15 cellular contexts compared by ENCODE assay signal in genomic region chr3:185711255-185711870, GRCh38.
DNase-seq lines count a peak whose midpoint lies in the region; ATAC-seq, FAIRE-seq and TF ChIP-seq lines count a peak whose summit lies in the region.
"Had no signal": no experiment of that assay in that cellular context is flagged by ENCODE, and none has a peak within 500 bp of the region (broad histone marks: within the 10 kb centered on the region; RNA-seq: fewer than 3 reads in every experiment).

No MANE protein-coding gene starts in this region.

- H3K4me3 ChIP-seq in IMR-90 (ENCODE audit: insufficient read depth, low read depth, low read length): no peak overlapping the region
- no peak overlapping the region for H3K4me3 ChIP-seq in H1 (ENCODE audit: extremely low read depth in 1 of 4, insufficient read depth in 2 of 4, low read depth in 3 of 4, low read length in 4 of 4)
- no peak overlapping the region for H3K4me3 ChIP-seq in mesodermal cell (ENCODE audit: extremely low read depth, insufficient read depth, low read length, poor library complexity, severe bottlenecking)
- H3K4me3 ChIP-seq: psoas muscle, vagina had no signal

- no peak for TF ChIP-seq RAD21 in IMR-90 (IDR thresholded peaks at IDR 0.05; ENCODE audit: low read length)
- no peak; a peak in 1 of 4 replicates for TF ChIP-seq RAD21 in H1 (IDR thresholded peaks at IDR 0.05 in 1 of 2, conservative IDR thresholded peaks at IDR 0.05 in 1 of 2; ENCODE audit: low read depth in 2 of 2, low read length in 2 of 2)

- no peak for TF ChIP-seq EP300 in H1 (IDR thresholded peaks at IDR 0.05; ENCODE audit: borderline replicate concordance in 1 of 2, low read depth in 2 of 2, low read length in 2 of 2)

- H4K8ac ChIP-seq in IMR-90 (ENCODE audit: low read depth in 2 of 2, low read length in 2 of 2) (peak overlapping the region in 1 of 2 experiments; percentile 3; a peak in 1 of 4 replicates), H1 (ENCODE audit: extremely low read depth, insufficient read depth, low read length) (no peak overlapping the region)

- no peak overlapping the region for H2BK12ac ChIP-seq in H1 (ENCODE audit: low read depth, low read length)

- H2AK9ac ChIP-seq in IMR-90 (replicated peaks; ENCODE audit: low read depth, low read length, poor library complexity): peak overlapping the region; percentile 22

- H3K27ac ChIP-seq in IMR-90 (ENCODE audit: insufficient read depth, low read length) (no peak overlapping the region), H1 (ENCODE audit: low read depth, low read length) (no peak overlapping the region), mesodermal cell (ENCODE audit: low read depth, low read length, severe bottlenecking) (peak overlapping the region; percentile 74)
- H3K27ac ChIP-seq: psoas muscle, vagina had no signal

- H4K91ac ChIP-seq in IMR-90 (ENCODE audit: insufficient read depth, low read depth, low read length) (no peak overlapping the region; the same call in 1 of the 2 replicates), H1 (replicated peaks; ENCODE audit: insufficient read length, low read length) (no peak overlapping the region)

- ATAC-seq in IMR-90 (ENCODE audit: low read depth) (peak; percentile 33), GM21737 (IDR thresholded peaks at IDR 0.05; ENCODE audit: unreplicated experiment) (no peak), GM18909 (IDR thresholded peaks at IDR 0.05; ENCODE audit: poor library complexity, unreplicated experiment) (no peak)
- ATAC-seq: activated T-cell treated with anti-CD3 and anti-CD28 coated beads, Interleukin-2, amount 50 U/mL, for 4 hours; left colon; psoas muscle had no signal

- H2BK120ac ChIP-seq in IMR-90 (ENCODE audit: low read depth, low read length) (no peak overlapping the region), H1 (replicated peaks; ENCODE audit: low read depth, low read length) (no peak overlapping the region)

- H2AK5ac ChIP-seq in IMR-90 (ENCODE audit: low read depth, low read length) (no peak overlapping the region), H1 (ENCODE audit: low read depth, low read length) (no peak overlapping the region)

- intact Hi-C loops in IMR-90 (cut with micrococcal nuclease): no loop called here

- H3K79me1 ChIP-seq in IMR-90 (ENCODE audit: low read depth in 1 of 2, low read length in 2 of 2) (peaks cover 22 to 79% of the 10 kb centered on the region in 2 experiments; a peak in 3 of 4 replicates), H1 (ENCODE audit: low read depth, low read length) (peaks cover 10% of the 10 kb centered on the region)

- no peak overlapping the region; the same call in 2 of the 3 replicates for H2BK15ac ChIP-seq in IMR-90 (ENCODE audit: low read depth, low read length)
- H2BK15ac ChIP-seq in H1 (ENCODE audit: low read length): no peak overlapping the region

- H3K36me3 ChIP-seq in IMR-90 (ENCODE audit: control insufficient read depth, insufficient read depth, low read length) (no peaks in the 10 kb centered on the region), H1 (ENCODE audit: control insufficient read depth in 2 of 4, insufficient read depth in 4 of 4, low read length in 3 of 4) (no peaks in the 10 kb centered on the region), mesodermal cell (ENCODE audit: control insufficient read depth, insufficient read depth, low read length) (peaks cover 20% of the 10 kb centered on the region)
- H3K36me3 ChIP-seq: vagina had no signal

- TF ChIP-seq POLR2A in IMR-90 (IDR thresholded peaks at IDR 0.05; ENCODE audit: low read depth, low read length) (no peak), H1 (IDR thresholded peaks at IDR 0.05; ENCODE audit: control extremely low read depth in 1 of 2, low read depth in 2 of 2, low read length in 2 of 2) (no peak)

- H3K27me3 ChIP-seq in IMR-90 (ENCODE audit: control insufficient read depth, insufficient read depth, low read length) (no peaks in the 10 kb centered on the region), H1 (replicated peaks in 1 of 4; ENCODE audit: control insufficient read depth in 3 of 4, extremely low read depth in 1 of 4, insufficient read depth in 3 of 4, low read length in 3 of 4) (no peaks in the 10 kb centered on the region)
- H3K27me3 ChIP-seq: vagina had no signal

- no peak overlapping the region for H3K56ac ChIP-seq in IMR-90 (ENCODE audit: extremely low read depth, insufficient read depth, low read length)
- H3K56ac ChIP-seq in H1 (replicated peaks; ENCODE audit: insufficient read length, low read depth, low read length): no peak overlapping the region

- in situ Hi-C loops in IMR-90 (cut with MboI; ENCODE audit: low sequenced_read_pairs): no loop called here

- WGBS in IMR-90 (ENCODE audit: extremely low coverage in 2 of 2, insufficient read length in 1 of 2), 2 experiments: 52% methylated on average over 5 of the region's 8 CpGs; no CpG with 5 or more reads in 1 of the 2 experiments
- WGBS in H1 (ENCODE audit: extremely low coverage in 1 of 2, insufficient coverage in 1 of 2, insufficient read length in 1 of 2, insufficient replicate concordance in 2 of 2, low coverage in 1 of 2, low lambda C conversion rate in 2 of 2, missing lambda C conversion rate in 1 of 2), 2 experiments: 64% methylated on average over 8 of the region's 8 CpGs; no CpG with 5 or more reads in 1 of the 2 experiments
- WGBS in mesodermal cell (ENCODE audit: insufficient coverage in 2 of 2), 2 experiments: 67 to 69% methylated on average over 5 to 7 of the region's 8 CpGs

- 0 out of 2 replicates have a peak overlapping the region, but pooled peaks have one; percentile 0 for H3K4me2 ChIP-seq in IMR-90 (ENCODE audit: low read depth, low read length)
- peak overlapping the region; percentile 9 to 12; a peak in 1 of 4 replicates for H3K4me2 ChIP-seq in H1 (ENCODE audit: insufficient read depth in 1 of 2, low read depth in 2 of 2, low read length in 2 of 2)

- no peaks in the 10 kb centered on the region; the same call in 1 of the 2 replicates for H3K23me2 ChIP-seq in H1 (ENCODE audit: low read depth, low read length)

- no peak overlapping the region for H3K9ac ChIP-seq in IMR-90 (ENCODE audit: low read depth, low read length)
- H3K9ac ChIP-seq in H1 (replicated peaks in 1 of 4; ENCODE audit: extremely low read depth in 1 of 4, low read depth in 3 of 4, low read length in 3 of 4): no peak overlapping the region

- H2AFZ ChIP-seq in IMR-90 (replicated peaks; ENCODE audit: low read length, poor library complexity): no peak overlapping the region
- H2AFZ ChIP-seq in H1 (ENCODE audit: low read length): no peak overlapping the region

- H3K14ac ChIP-seq in IMR-90 (replicated peaks; ENCODE audit: low read depth, low read length): no peak overlapping the region; the same call in 1 of the 2 replicates
- no peak overlapping the region for H3K14ac ChIP-seq in H1 (ENCODE audit: insufficient read length)

- peaks cover 9 to 95% of the 10 kb centered on the region in 2 experiments for H3K79me2 ChIP-seq in H1 (ENCODE audit: control insufficient read depth in 1 of 2, insufficient read depth in 2 of 2, low read length in 2 of 2)

- H2BK20ac ChIP-seq in IMR-90 (ENCODE audit: low read depth, low read length) (0 out of 2 replicates have a peak overlapping the region, but pooled peaks have one; percentile 1), H1 (ENCODE audit: low read length) (no peak overlapping the region)

- peaks cover 27% of the 10 kb centered on the region for H3K9me1 ChIP-seq in IMR-90 (ENCODE audit: insufficient read depth, low read length)

- peak; percentile 33 for DNase-seq in AG20443 (ENCODE audit: low spot score)
- peak; percentile 59 for DNase-seq in IMR-90
- peak in 1 of 2 experiments; percentile 50 for DNase-seq in H1 (ENCODE audit: low read depth in 1 of 2, low spot score in 2 of 2)
- DNase-seq in midbrain (lab: John Stamatoyannopoulos, UW): no peak
- DNase-seq in HT-29 (ENCODE audit: low spot score): no peak
- DNase-seq: activated CD4-positive, alpha-beta T cell treated with anti-CD3 and anti-CD28 coated beads, Interleukin-2, amount 50 U/mL, for 4 hours; activated T-cell treated with anti-CD3 and anti-CD28 coated beads, Interleukin-2, amount 50 U/mL, for 4 hours; Calu3; left colon; NCI-H1694; psoas muscle had no signal

- H3K4me1 ChIP-seq in IMR-90 (ENCODE audit: control insufficient read depth, insufficient read depth, low read length) (peaks cover 18% of the 10 kb centered on the region), H1 (replicated peaks in 1 of 4; ENCODE audit: control insufficient read depth in 3 of 4, insufficient read depth in 4 of 4, low read length in 3 of 4) (peaks cover 8 to 29% (median 22%) of the 10 kb centered on the region in 4 experiments), mesodermal cell (ENCODE audit: control insufficient read depth, insufficient read depth, low read length, poor library complexity, severe bottlenecking) (peaks cover 62% of the 10 kb centered on the region)
- H3K4me1 ChIP-seq: psoas muscle had no signal

- H3K9me3 ChIP-seq in IMR-90 (ENCODE audit: control insufficient read depth, insufficient read depth, low read length) (no peaks in the 10 kb centered on the region), H1 (ENCODE audit: insufficient read depth in 2 of 2, low read depth in 1 of 2, low read length in 1 of 2) (no peaks in the 10 kb centered on the region), mesodermal cell (ENCODE audit: control insufficient read depth, low read length) (no peaks in the 10 kb centered on the region)
- H3K9me3 ChIP-seq: psoas muscle, vagina had no signal

- CTCF ChIA-PET in IMR-90 (lab: Yijun Ruan, JAX) (interaction anchor here (0.7 to 2.5 kb wide), 3 partner anchors 18 to 848 kb away, joined by 3 to 7 read pairs (median 3); no protein-coding TSS in a partner anchor), H1 (lab: Charles Lee; ENCODE audit: partially characterized antibody) (interaction anchor here (0.9 to 4.3 kb wide), 8 partner anchors 9 to 112 kb away, joined by 4 to 18 read pairs (median 14); no protein-coding TSS in a partner anchor)

- no peak overlapping the region for H3K4ac ChIP-seq in IMR-90 (ENCODE audit: low read depth, low read length)
- H3K4ac ChIP-seq in H1 (replicated peaks; ENCODE audit: insufficient read length, low read depth, low read length): no peak overlapping the region

- H3K18ac ChIP-seq in IMR-90 (ENCODE audit: low read depth, low read length) (no peak overlapping the region), H1 (ENCODE audit: extremely low read depth, low read length) (no peak overlapping the region)

- no peak for TF ChIP-seq CTCF in IMR-90 (conservative IDR thresholded peaks at IDR 0.05; ENCODE audit: low read depth, low read length)
- no peak for TF ChIP-seq CTCF in H1 (IDR thresholded peaks at IDR 0.05; ENCODE audit: control extremely low read depth in 1 of 3, insufficient read depth in 1 of 3, low read depth in 1 of 3, low read length in 3 of 3)

- H3K23ac ChIP-seq in IMR-90 (ENCODE audit: low read depth, low read length): 0 out of 2 replicates have a peak overlapping the region, but pooled peaks have one; percentile 1
- H3K23ac ChIP-seq in H1 (ENCODE audit: insufficient read length): no peak overlapping the region

- H4K5ac ChIP-seq in IMR-90 (ENCODE audit: low read depth, low read length) (no peak overlapping the region), H1 (ENCODE audit: insufficient read length, low read depth, low read length) (no peak overlapping the region)

- POLR2A ChIA-PET in IMR-90 (lab: Charles Lee; ENCODE audit: unreplicated experiment): interaction anchor here (0.6 kb wide), 1 partner anchor 22 kb away, joined by 3 read pairs; no protein-coding TSS in a partner anchor
- POLR2A ChIA-PET in H1 (lab: Charles Lee; ENCODE audit: partially characterized antibody): interaction anchor here (0.9 to 3.0 kb wide), 4 partner anchors 9 to 156 kb away, joined by 3 to 10 read pairs (median 4); no protein-coding TSS in a partner anchor

- no peak for FAIRE-seq in H1 (lab: Jason Lieb, UNC)

- no TSS peak for BruUV-seq in IMR-90 (replicated peaks; lab: Mats Ljungman, UMichigan)

- H2BK5ac ChIP-seq in IMR-90 (ENCODE audit: low read depth, low read length, poor library complexity, severe bottlenecking) (no peak overlapping the region), H1 (ENCODE audit: low read depth, low read length) (no peak overlapping the region)

- H4K20me1 ChIP-seq in IMR-90 (ENCODE audit: insufficient read depth, low read length): peaks cover 72% of the 10 kb centered on the region
- H4K20me1 ChIP-seq in H1 (replicated peaks in 1 of 2; ENCODE audit: control insufficient read depth in 1 of 2, insufficient read depth in 2 of 2, low read length in 2 of 2): peaks cover 10 to 18% of the 10 kb centered on the region in 2 experiments

- dilution Hi-C loops in IMR-90 (cut with HindIII; ENCODE audit: low sequenced_read_pairs, unreplicated experiment): no loop called here

Comparison
In these comparisons a context has a peak if more than half of its experiments do, and no peak if none do; other contexts are left out.
1. DNase-seq: peak in AG20443 (single experiment) and IMR-90 (single experiment); none in midbrain (single experiment) and HT-29 (single experiment).